Comparison of ENCODE assay signal across 1 cellular context in genomic region chr21:42614811-42615342, GRCh38.
TF ChIP-seq lines count a peak whose summit lies in the region.

No MANE protein-coding gene starts in this region.

TF ChIP-seq in HepG2, 621 proteins besides CTCF, POLR2A, EP300 and RAD21 (continued from another document and continues in another):
- TF ChIP-seq ZNF687 (CRISPR knock-in tag; IDR thresholded peaks at IDR 0.05) (peak; percentile 78), MEIS2 (CRISPR knock-in tag; IDR thresholded peaks at IDR 0.05) (no peak), GATAD2A (CRISPR knock-in tag; IDR thresholded peaks at IDR 0.05) (peak; percentile 37; the same call in 1 of the 2 replicates), PITX1 (CRISPR knock-in tag; IDR thresholded peaks at IDR 0.05) (peak; percentile 59; the same call in 1 of the 2 replicates), YY1 (IDR thresholded peaks at IDR 0.05; ENCODE audit: insufficient read depth, insufficient replicate concordance, low read depth, low read length) (peak; percentile 53), ZNF646 (CRISPR knock-in tag; IDR thresholded peaks at IDR 0.05) (peak; percentile 100), ELF3 (CRISPR knock-in tag; IDR thresholded peaks at IDR 0.05) (peak; percentile 62), TFAP4 (IDR thresholded peaks at IDR 0.05; ENCODE audit: borderline replicate concordance, low read depth) (peak; percentile 12; the same call in 1 of the 2 replicates), PTBP1 (IDR thresholded peaks at IDR 0.05; ENCODE audit: low read depth, low read length, poor library complexity, severe bottlenecking) (no peak), CEBPB (IDR thresholded peaks at IDR 0.05; ENCODE audit: borderline replicate concordance, low read depth, low read length) (peak; percentile 97), MAZ (IDR thresholded peaks at IDR 0.05; ENCODE audit: borderline replicate concordance, low read depth, low read length) (no peak), MAZ (CRISPR knock-in tag; IDR thresholded peaks at IDR 0.05; ENCODE audit: low read depth) (0 out of 2 replicates have a peak, but pooled peaks have one; percentile 31), ZNF563 (CRISPR knock-in tag; IDR thresholded peaks at IDR 0.05) (peak; percentile 29; the same call in 1 of the 2 replicates), FOSL2 (CRISPR knock-in tag; IDR thresholded peaks at IDR 0.05) (peak; percentile 26), ZBED4 (CRISPR knock-in tag; IDR thresholded peaks at IDR 0.05; ENCODE audit: borderline replicate concordance) (peak; percentile 39; the same call in 1 of the 2 replicates), MIXL1 (CRISPR knock-in tag; IDR thresholded peaks at IDR 0.05) (peak; percentile 41; the same call in 1 of the 2 replicates), ZNF614 (CRISPR knock-in tag; IDR thresholded peaks at IDR 0.05; ENCODE audit: borderline replicate concordance) (peak; percentile 37; the same call in 1 of the 2 replicates), ZBTB34 (CRISPR knock-in tag; IDR thresholded peaks at IDR 0.05) (no peak), ZNF572 (CRISPR knock-in tag; IDR thresholded peaks at IDR 0.05) (no peak), ZMYM3 (CRISPR knock-in tag; IDR thresholded peaks at IDR 0.05) (no peak; the same call in 1 of the 2 replicates), ERF (CRISPR knock-in tag; IDR thresholded peaks at IDR 0.05) (0 out of 2 replicates have a peak, but pooled peaks have one; percentile 40), ZHX2 (IDR thresholded peaks at IDR 0.05; ENCODE audit: low read depth) (0 out of 2 replicates have a peak, but pooled peaks have one; percentile 29), ZHX2 (CRISPR knock-in tag; IDR thresholded peaks at IDR 0.05; ENCODE audit: borderline replicate concordance) (no peak), NFYC (CRISPR knock-in tag; IDR thresholded peaks at IDR 0.05) (no peak), LCORL (IDR thresholded peaks at IDR 0.05) (no peak), LCORL (CRISPR knock-in tag; IDR thresholded peaks at IDR 0.05) (peak; percentile 89), NFATC3 (CRISPR knock-in tag; IDR thresholded peaks at IDR 0.05) (no peak), CEBPG (CRISPR knock-in tag; IDR thresholded peaks at IDR 0.05) (peak; percentile 96), HOXA3 (CRISPR knock-in tag; IDR thresholded peaks at IDR 0.05) (peak; percentile 52), XRCC5 (optimal IDR thresholded peaks at IDR 0.05; ENCODE audit: low read length) (peak; percentile 24), ZBTB38 (CRISPR knock-in tag; IDR thresholded peaks at IDR 0.05) (0 out of 2 replicates have a peak, but pooled peaks have one; percentile 31), FOXA1 (IDR thresholded peaks at IDR 0.05) (no peak), FOXA1 (CRISPR knock-in tag; IDR thresholded peaks at IDR 0.05) (0 out of 2 replicates have a peak, but pooled peaks have one; percentile 7), SALL1 (CRISPR knock-in tag; IDR thresholded peaks at IDR 0.05) (peak; percentile 41; the same call in 1 of the 2 replicates), ZNF788 (CRISPR knock-in tag; IDR thresholded peaks at IDR 0.05; ENCODE audit: borderline replicate concordance) (0 out of 2 replicates have a peak, but pooled peaks have one; percentile 29), ZFYVE20 (CRISPR knock-in tag; IDR thresholded peaks at IDR 0.05; ENCODE audit: borderline replicate concordance, low read depth) (no peak), MZF1 (CRISPR knock-in tag; IDR thresholded peaks at IDR 0.05; ENCODE audit: borderline replicate concordance) (0 out of 2 replicates have a peak, but pooled peaks have one; percentile 30), ZFX (CRISPR knock-in tag; IDR thresholded peaks at IDR 0.05; ENCODE audit: low read depth) (0 out of 2 replicates have a peak, but pooled peaks have one; percentile 14)
